Comparison of ENCODE assay signal across 31 cellular contexts in genomic region chr11:17595526-17596309, GRCh38. TPM values are rescaled to one million over a fixed set of nuclear protein-coding genes. Genes with fewer than 3 reads are reported as not detected.
DNase-seq lines count a peak whose midpoint lies in the region; ATAC-seq, FAIRE-seq and TF ChIP-seq lines count a peak whose summit lies in the region.
"Had no signal": no experiment of that assay in that cellular context is flagged by ENCODE, and none has a peak within 500 bp of the region (broad histone marks: within the 10 kb centered on the region; RNA-seq: fewer than 3 reads in every experiment).

No MANE protein-coding gene starts in this region.

- H3K4ac ChIP-seq in mesendoderm (ENCODE audit: low read depth, low read length): no peak overlapping the region

- H2BK15ac ChIP-seq in mesendoderm (replicated peaks; ENCODE audit: low read depth): no peak overlapping the region

- no TSS peak for BruUV-seq in HepG2 (replicated peaks; lab: Mats Ljungman, UMichigan)

- no peak for TF ChIP-seq POLR2A in HepG2 (IDR thresholded peaks at IDR 0.05; ENCODE audit: insufficient read depth in 1 of 2, low read depth in 2 of 2, low read length in 2 of 2)

- H3K36me3 ChIP-seq in DND-41 (ENCODE audit: insufficient read depth, low read length) (no peaks in the 10 kb centered on the region), mesendoderm (ENCODE audit: control insufficient read depth, insufficient read depth, low read length) (no peaks in the 10 kb centered on the region), HepG2 (replicated peaks in 1 of 2; ENCODE audit: control insufficient read depth in 1 of 2, insufficient read depth in 2 of 2, low read length in 2 of 2) (no peaks in the 10 kb centered on the region)
- H3K36me3 ChIP-seq: BLaER1, esophagus muscularis mucosa, neutrophil had no signal

- H3K27ac ChIP-seq in DND-41 (ENCODE audit: low read length) (no peak overlapping the region), mesendoderm (ENCODE audit: low read depth, low read length) (no peak overlapping the region), HepG2 (ENCODE audit: extremely low read length, insufficient read depth, low read length) (no peak overlapping the region)
- H3K27ac ChIP-seq: BLaER1, esophagus muscularis mucosa, neutrophil had no signal

- H3K4me1 ChIP-seq in DND-41 (ENCODE audit: insufficient read depth, low read length): no peaks in the 10 kb centered on the region
- H3K4me1 ChIP-seq in mesendoderm (ENCODE audit: control insufficient read depth, low read depth, low read length): no peaks in the 10 kb centered on the region
- no peaks in the 10 kb centered on the region for H3K4me1 ChIP-seq in HepG2 (ENCODE audit: insufficient read depth, low read length)
- H3K4me1 ChIP-seq: esophagus muscularis mucosa had no signal

- CTCF ChIA-PET in activated B cell treated with CpG ODN at 0.5 μM for 24 hours (lab: Charles Lee) (no interaction called here), HepG2 (lab: Yijun Ruan, JAX; ENCODE audit: low intra/inter-chr PET ratio, low total read pairs) (no interaction called here)

- H2AFZ ChIP-seq in DND-41 (ENCODE audit: low read depth, low read length): no peak overlapping the region
- no peak overlapping the region for H2AFZ ChIP-seq in HepG2 (ENCODE audit: low read length)

- H3K4me3 ChIP-seq in DND-41 (ENCODE audit: low read depth in 1 of 2, low read length in 2 of 2) (no peak overlapping the region), mesendoderm (ENCODE audit: low read length) (no peak overlapping the region), HepG2 (replicated peaks in 1 of 3; ENCODE audit: insufficient read depth in 1 of 3, low read depth in 2 of 3, low read length in 3 of 3) (no peak overlapping the region)
- H3K4me3 ChIP-seq: BLaER1, esophagus muscularis mucosa had no signal

- H2AK5ac ChIP-seq in mesendoderm (ENCODE audit: low read length): no peak overlapping the region

- no peak overlapping the region for H2BK5ac ChIP-seq in mesendoderm (ENCODE audit: low read length)

- no peak overlapping the region for H3K18ac ChIP-seq in mesendoderm (ENCODE audit: low read length)

- intact Hi-C loops in activated B cell treated with CpG ODN at 0.5 μM for 24 hours (cut with micrococcal nuclease) (no loop called here), HepG2 (cut with micrococcal nuclease; ENCODE audit: unreplicated experiment) (no loop called here)

- H3K23ac ChIP-seq in mesendoderm (ENCODE audit: low read length): no peak overlapping the region

- no peak overlapping the region for H2BK120ac ChIP-seq in mesendoderm (ENCODE audit: low read depth, low read length)

- no peak for TF ChIP-seq RAD21 in HepG2 (CRISPR knock-in tag; IDR thresholded peaks at IDR 0.05)

- H3K27me3 ChIP-seq in DND-41 (ENCODE audit: insufficient read depth, low read length, poor library complexity) (no peaks in the 10 kb centered on the region), mesendoderm (ENCODE audit: insufficient read depth, low read length, poor library complexity) (no peaks in the 10 kb centered on the region), HepG2 (ENCODE audit: control insufficient read depth in 1 of 2, insufficient read depth in 2 of 2, low read length in 2 of 2) (peaks cover 1 to 11% of the 10 kb centered on the region in 2 experiments; a peak in 2 of 5 replicates)

- in situ Hi-C loops in HepG2 (cut with HindIII; ENCODE audit: extremely low pct_ligation_motif_present, low pct_unique_long_range_greater_than_20kb): no loop called here

- H4K5ac ChIP-seq in mesendoderm (ENCODE audit: low read length): no peak overlapping the region

- TF ChIP-seq CTCF in DND-41 (IDR thresholded peaks at IDR 0.05; ENCODE audit: borderline replicate concordance, extremely low read depth, low read length, poor library complexity, severe bottlenecking) (no peak), activated B cell treated with CpG ODN at 0.5 μM for 24 hours (IDR thresholded peaks at IDR 0.05) (no peak), endothelial cell (IDR thresholded peaks at IDR 0.05; ENCODE audit: unreplicated experiment) (no peak), HepG2 (CRISPR knock-in tag; IDR thresholded peaks at IDR 0.05) (no peak)

- TF ChIP-seq EP300 in HepG2 (IDR thresholded peaks at IDR 0.05; ENCODE audit: low read depth in 2 of 2, low read length in 2 of 2) (no peak), HepG2 (CRISPR knock-in tag; IDR thresholded peaks at IDR 0.05; ENCODE audit: borderline replicate concordance) (no peak)

- H3K36me3 Mint-ChIP-seq in activated B cell treated with CpG ODN at 0.5 μM for 24 hours (ENCODE audit: low read depth) (no peaks in the 10 kb centered on the region), endothelial cell (ENCODE audit: low read depth, unreplicated experiment) (no peaks in the 10 kb centered on the region)
- no peaks in the 10 kb centered on the region for H3K36me3 Mint-ChIP-seq in stimulated activated effector memory CD8-positive, alpha-beta T cell treated with anti-CD3 and anti-CD28 coated beads, Interleukin-12 subunit alpha, Interleukin-12 subunit beta, amount 100 ng/mL, for 72 hours
- H3K36me3 Mint-ChIP-seq: mesothelial cell of epicardium, T-cell had no signal

- H3K4me3 Mint-ChIP-seq in activated B cell treated with CpG ODN at 0.5 μM for 24 hours (no peak overlapping the region), endothelial cell (ENCODE audit: unreplicated experiment) (no peak overlapping the region)
- no peak overlapping the region for H3K4me3 Mint-ChIP-seq in stimulated activated effector memory CD8-positive, alpha-beta T cell treated with anti-CD3 and anti-CD28 coated beads, Interleukin-12 subunit alpha, Interleukin-12 subunit beta, amount 100 ng/mL, for 72 hours
- H3K4me3 Mint-ChIP-seq: mesothelial cell of epicardium, T-cell had no signal

- H3K9me3 ChIP-seq in DND-41 (ENCODE audit: insufficient read depth, low read length, severe bottlenecking): no peaks in the 10 kb centered on the region
- H3K9me3 ChIP-seq in HepG2 (ENCODE audit: low read length): no peaks in the 10 kb centered on the region
- H3K9me3 ChIP-seq: BLaER1, esophagus muscularis mucosa, neutrophil had no signal

- no peak for FAIRE-seq in HepG2 (lab: Jason Lieb, UNC)
- FAIRE-seq: G401.6, keratinocyte had no signal

- H3K9ac ChIP-seq in DND-41 (ENCODE audit: low read depth, low read length): no peak overlapping the region
- no peak overlapping the region for H3K9ac ChIP-seq in mesendoderm (ENCODE audit: low read length)
- H3K9ac ChIP-seq in HepG2 (ENCODE audit: insufficient read depth, low read depth, low read length): no peak overlapping the region
- H3K9ac ChIP-seq: BLaER1 had no signal

- H3K9me3 Mint-ChIP-seq in activated B cell treated with CpG ODN at 0.5 μM for 24 hours (no peaks in the 10 kb centered on the region), endothelial cell (ENCODE audit: unreplicated experiment) (no peaks in the 10 kb centered on the region)
- H3K9me3 Mint-ChIP-seq in stimulated activated effector memory CD8-positive, alpha-beta T cell treated with anti-CD3 and anti-CD28 coated beads, Interleukin-12 subunit alpha, Interleukin-12 subunit beta, amount 100 ng/mL, for 72 hours: no peaks in the 10 kb centered on the region
- H3K9me3 Mint-ChIP-seq: mesothelial cell of epicardium had no signal

- H3K4me1 Mint-ChIP-seq in activated B cell treated with CpG ODN at 0.5 μM for 24 hours: no peaks in the 10 kb centered on the region
- no peaks in the 10 kb centered on the region for H3K4me1 Mint-ChIP-seq in endothelial cell (ENCODE audit: unreplicated experiment)
- peaks cover 6% of the 10 kb centered on the region for H3K4me1 Mint-ChIP-seq in stimulated activated effector memory CD8-positive, alpha-beta T cell treated with anti-CD3 and anti-CD28 coated beads, Interleukin-12 subunit alpha, Interleukin-12 subunit beta, amount 100 ng/mL, for 72 hours
- H3K4me1 Mint-ChIP-seq: mesothelial cell of epicardium had no signal

- H4K20me1 ChIP-seq in DND-41 (ENCODE audit: insufficient read depth, low read length): no peaks in the 10 kb centered on the region
- H4K20me1 ChIP-seq in HepG2 (ENCODE audit: insufficient read depth, low read length): no peaks in the 10 kb centered on the region; the same call in 1 of the 2 replicates
- H4K20me1 ChIP-seq: BLaER1 had no signal

- H3K79me1 ChIP-seq in mesendoderm (ENCODE audit: low read length): no peaks in the 10 kb centered on the region

- H4K8ac ChIP-seq in mesendoderm (ENCODE audit: low read depth, low read length): no peak overlapping the region

- no peak overlapping the region for H3K56ac ChIP-seq in mesendoderm (ENCODE audit: low read length)

- WGBS in mesendoderm (ENCODE audit: extremely low coverage, insufficient coverage, low lambda C conversion rate): no CpG with 5 or more reads among the region's 7 CpGs
- 0% methylated on average over 1 of the region's 7 CpGs for WGBS in HepG2 (ENCODE audit: low lambda C conversion rate)

- H3K79me2 ChIP-seq in DND-41 (ENCODE audit: insufficient read depth, low read length) (no peaks in the 10 kb centered on the region), mesendoderm (ENCODE audit: control insufficient read depth, insufficient read depth, low read length) (no peaks in the 10 kb centered on the region), HepG2 (ENCODE audit: insufficient read depth, low read length) (no peaks in the 10 kb centered on the region)

- POLR2A ChIA-PET in activated B cell treated with CpG ODN at 0.5 μM for 24 hours (lab: Charles Lee) (no interaction called here), HepG2 (lab: Yijun Ruan, JAX) (interaction anchor here (1.2 kb wide), 1 partner anchor 358 kb away, joined by 3 read pairs; no protein-coding TSS in a partner anchor)

- H3K27me3 Mint-ChIP-seq in activated B cell treated with CpG ODN at 0.5 μM for 24 hours (peaks cover 4% of the 10 kb centered on the region), endothelial cell (ENCODE audit: unreplicated experiment) (peaks cover 3% of the 10 kb centered on the region)

- DNase-seq in DND-41: peak; percentile 1
- DNase-seq in activated B cell treated with CpG ODN at 0.5 μM for 24 hours: peak; percentile 6
- peak; percentile 0 for DNase-seq in endothelial cell (ENCODE audit: low spot score)
- DNase-seq in stimulated activated effector memory CD8-positive, alpha-beta T cell treated with anti-CD3 and anti-CD28 coated beads, Interleukin-12 subunit alpha, Interleukin-12 subunit beta, amount 100 ng/mL, for 72 hours (ENCODE audit: low spot score in 2 of 2): no peak
- DNase-seq in COR-L47 (lab: John Stamatoyannopoulos, UW): no peak
- DNase-seq in mesendoderm: no peak
- no peak for DNase-seq in AML-193 (lab: John Stamatoyannopoulos, UW)
- no peak for DNase-seq in HepG2 (ENCODE audit: low spot score)
- DNase-seq: activated CD4-positive, alpha-beta T cell treated with anti-CD3 and anti-CD28 coated beads, Interleukin-2, amount 50 U/mL, for 4 hours; DMS53; foreskin fibroblast; NCI-H1048; NCI-H1694 treated with DMSO at 0.1 percent for 48 hours; NCI-H446 treated with DMSO at 0.1 percent for 48 hours; NCI-H774; stimulated activated CD4-positive, alpha-beta T cell treated with anti-CD3 and anti-CD28 coated beads, Interleukin-2, amount 100 ng/mL, for 48 hours; trophoblast cell had no signal

- no peak for ATAC-seq in DND-41 (ENCODE audit: insufficient read depth, low read depth)
- no peak for ATAC-seq in activated B cell treated with CpG ODN at 0.5 μM for 24 hours (ENCODE audit: low read depth)
- peak; percentile 3 for ATAC-seq in stimulated activated effector memory CD8-positive, alpha-beta T cell treated with anti-CD3 and anti-CD28 coated beads, Interleukin-12 subunit alpha, Interleukin-12 subunit beta, amount 100 ng/mL, for 72 hours
- ATAC-seq in HepG2: no peak
- ATAC-seq: right cardiac atrium, T-cell had no signal

- H3K27ac Mint-ChIP-seq in activated B cell treated with CpG ODN at 0.5 μM for 24 hours: no peak overlapping the region
- H3K27ac Mint-ChIP-seq in endothelial cell (ENCODE audit: unreplicated experiment): no peak overlapping the region
- no peak overlapping the region for H3K27ac Mint-ChIP-seq in stimulated activated effector memory CD8-positive, alpha-beta T cell treated with anti-CD3 and anti-CD28 coated beads, Interleukin-12 subunit alpha, Interleukin-12 subunit beta, amount 100 ng/mL, for 72 hours
- H3K27ac Mint-ChIP-seq: mesothelial cell of epicardium, T-cell had no signal

- H3K4me2 ChIP-seq in DND-41 (ENCODE audit: insufficient read depth, low read length) (no peak overlapping the region), mesendoderm (ENCODE audit: low read length) (no peak overlapping the region), HepG2 (ENCODE audit: low read depth, low read length) (no peak overlapping the region)
- H3K4me2 ChIP-seq: BLaER1 had no signal

RNA-seq across cellular contexts. Expression of gene OTOG, which starts 48.7 kb away (rescaled TPM):
- total RNA-seq in activated B cell treated with CpG ODN at 0.5 μM for 24 hours (not detected in 2 replicates), endothelial cell (ENCODE audit: unreplicated experiment) (0.13 TPM), HepG2 (2016; rRNA removed; fragmentation: Illumina TruSeq; extraction: Trizol) (not detected in 2 replicates)
- polyA plus RNA-seq in mesendoderm (2013, experiment 1 of 2): 0.08 TPM
- polyA plus RNA-seq in mesendoderm (2013, experiment 2 of 2): 0.13 TPM
- total RNA-seq in HepG2 (2016; cell fraction: cytosol; rRNA removed; fragmentation: Illumina TruSeq; extraction: Trizol; ENCODE audit: low read depth): not detected in 2 replicates
- total RNA-seq in HepG2 (2016; cell fraction: insoluble cytoplasmic fraction; rRNA removed; fragmentation: Illumina TruSeq; extraction: Trizol): not detected in 2 replicates
- not detected in 2 replicates for total RNA-seq in HepG2 (2016; cell fraction: membrane; rRNA removed; fragmentation: Illumina TruSeq; extraction: Trizol)
- not detected in 2 replicates for total RNA-seq in HepG2 (2016; cell fraction: nucleus; rRNA removed; fragmentation: Illumina TruSeq; extraction: Trizol)
- polyA plus RNA-seq in HepG2 (2011; rRNA removed): not detected in 2 replicates
- polyA plus RNA-seq in HepG2 (2011; cell fraction: cytosol; rRNA removed): not detected in 2 replicates
- not detected in 2 replicates for polyA plus RNA-seq in HepG2 (2011; cell fraction: nucleus; rRNA removed)
- not detected in 2 replicates for polyA plus RNA-seq in HepG2 (2012)
- not detected in 2 replicates for polyA plus RNA-seq in HepG2 (2016; cell fraction: cytosol; fragmentation: Illumina TruSeq; extraction: Trizol; ENCODE audit: low read depth)
- polyA plus RNA-seq in HepG2 (2016; cell fraction: insoluble cytoplasmic fraction; fragmentation: Illumina TruSeq; extraction: Trizol; ENCODE audit: low read depth): not detected in 2 replicates
- not detected in 2 replicates for polyA plus RNA-seq in HepG2 (2016; cell fraction: membrane; fragmentation: Illumina TruSeq; extraction: Trizol; ENCODE audit: low read depth)
- not detected in 2 replicates for polyA plus RNA-seq in HepG2 (2016; cell fraction: nucleus; fragmentation: Illumina TruSeq; extraction: Trizol; ENCODE audit: insufficient read depth, low read depth)
- 0.84 TPM in 1 of 2 replicates, not detected in the other for polyA minus RNA-seq in HepG2 (2011; rRNA and poly(A)+ RNA removed; ENCODE audit: low replicate concordance)
- not detected in 2 replicates for polyA minus RNA-seq in HepG2 (2011; cell fraction: cytosol; rRNA and poly(A)+ RNA removed)
- not detected in 2 replicates for polyA minus RNA-seq in HepG2 (2011; cell fraction: nucleus; rRNA and poly(A)+ RNA removed)
- total RNA-seq: dermis microvascular lymphatic vessel endothelial cell, esophagus muscularis mucosa, HT-29, liver, posterior vena cava, right cardiac atrium, RPMI7951, SK-MEL-5, T-cell had no signal
- polyA plus RNA-seq: keratinocyte, liver, right cardiac atrium had no signal

RNA-seq across cellular contexts. Expression of gene USH1C, which starts 51.5 kb away (rescaled TPM):
- total RNA-seq in activated B cell treated with CpG ODN at 0.5 μM for 24 hours (not detected in 2 replicates), endothelial cell (ENCODE audit: unreplicated experiment) (1.4 TPM), HepG2 (2016; rRNA removed; fragmentation: Illumina TruSeq; extraction: Trizol) (not detected in 2 replicates)
- polyA plus RNA-seq in mesendoderm (2013, experiment 1 of 2): 0.11 TPM
- polyA plus RNA-seq in mesendoderm (2013, experiment 2 of 2): 0.15 TPM
- total RNA-seq in HepG2 (2016; cell fraction: cytosol; rRNA removed; fragmentation: Illumina TruSeq; extraction: Trizol; ENCODE audit: low read depth): not detected in 2 replicates
- not detected in 2 replicates for total RNA-seq in HepG2 (2016; cell fraction: insoluble cytoplasmic fraction; rRNA removed; fragmentation: Illumina TruSeq; extraction: Trizol)
- total RNA-seq in HepG2 (2016; cell fraction: membrane; rRNA removed; fragmentation: Illumina TruSeq; extraction: Trizol): not detected in 2 replicates
- total RNA-seq in HepG2 (2016; cell fraction: nucleus; rRNA removed; fragmentation: Illumina TruSeq; extraction: Trizol): not detected in 2 replicates
- polyA plus RNA-seq in HepG2 (2011; rRNA removed): not detected in 2 replicates
- polyA plus RNA-seq in HepG2 (2011; cell fraction: cytosol; rRNA removed): 0.07 TPM in 1 of 2 replicates, not detected in the other
- 0.14 TPM in 1 of 2 replicates, not detected in the other for polyA plus RNA-seq in HepG2 (2011; cell fraction: nucleus; rRNA removed)
- not detected in 2 replicates for polyA plus RNA-seq in HepG2 (2012)
- polyA plus RNA-seq in HepG2 (2016; cell fraction: cytosol; fragmentation: Illumina TruSeq; extraction: Trizol; ENCODE audit: low read depth): not detected in 2 replicates
- polyA plus RNA-seq in HepG2 (2016; cell fraction: insoluble cytoplasmic fraction; fragmentation: Illumina TruSeq; extraction: Trizol; ENCODE audit: low read depth): not detected in 2 replicates
- polyA plus RNA-seq in HepG2 (2016; cell fraction: membrane; fragmentation: Illumina TruSeq; extraction: Trizol; ENCODE audit: low read depth): not detected in 2 replicates
- not detected in 2 replicates for polyA plus RNA-seq in HepG2 (2016; cell fraction: nucleus; fragmentation: Illumina TruSeq; extraction: Trizol; ENCODE audit: insufficient read depth, low read depth)
- polyA minus RNA-seq in HepG2 (2011; rRNA and poly(A)+ RNA removed; ENCODE audit: low replicate concordance): 32.5 TPM in 1 of 2 replicates, not detected in the other
- not detected in 2 replicates for polyA minus RNA-seq in HepG2 (2011; cell fraction: cytosol; rRNA and poly(A)+ RNA removed)
- polyA minus RNA-seq in HepG2 (2011; cell fraction: nucleus; rRNA and poly(A)+ RNA removed): not detected in 2 replicates
- total RNA-seq: dermis microvascular lymphatic vessel endothelial cell, esophagus muscularis mucosa, RPMI7951, SK-MEL-5, T-cell had no signal
- polyA plus RNA-seq: keratinocyte had no signal

Comparison
In these comparisons a context has a peak if more than half of its experiments do, and no peak if none do; other contexts are left out.
1. DNase-seq: peak in DND-41 (single experiment), activated B cell treated with CpG ODN at 0.5 μM for 24 hours (single experiment) and endothelial cell (single experiment); none in stimulated activated effector memory CD8-positive, alpha-beta T cell treated with anti-CD3 and anti-CD28 coated beads, Interleukin-12 subunit alpha, Interleukin-12 subunit beta, amount 100 ng/mL, for 72 hours (0 of 2), COR-L47 (single experiment), mesendoderm (single experiment), AML-193 (0 of 2) and HepG2 (single experiment).